In the genomic region with DNA sequence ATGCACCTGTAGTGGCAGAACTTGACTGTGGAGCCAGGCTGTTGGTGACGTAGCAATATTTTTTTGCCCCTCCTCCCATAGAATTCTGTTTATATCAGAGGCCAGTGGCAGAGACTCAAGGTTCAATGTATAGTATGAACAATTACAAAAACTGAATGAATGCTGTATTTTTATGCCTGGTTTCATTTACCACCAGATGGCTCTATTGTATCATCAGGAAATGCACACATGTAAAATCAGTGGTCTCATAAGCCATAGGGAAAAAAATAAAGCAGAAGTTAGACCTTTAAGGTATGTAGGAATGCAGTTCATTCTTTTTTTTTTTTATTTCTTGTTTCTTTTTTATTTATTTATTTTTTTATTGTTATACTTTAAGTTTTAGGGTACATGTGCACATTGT, we compare ENCODE assay signal across 8 cellular contexts. TPM values are rescaled to one million over a fixed set of nuclear protein-coding genes. Genes with fewer than 3 reads are reported as not detected.
DNase-seq lines count a peak whose midpoint lies in the region; ATAC-seq and TF ChIP-seq lines count a peak whose summit lies in the region.

No MANE protein-coding gene starts in this region.

- no peak overlapping the region for H3K4me3 Mint-ChIP-seq in progenitor cell of endocrine pancreas (ENCODE audit: low read depth)

- TF ChIP-seq CTCF in MM.1S (IDR thresholded peaks at IDR 0.05; ENCODE audit: low read length): peak; percentile 30
- TF ChIP-seq CTCF in progenitor cell of endocrine pancreas (IDR thresholded peaks at IDR 0.05; ENCODE audit: unreplicated experiment): peak; percentile 54

- no peak overlapping the region for H2AFZ ChIP-seq in MM.1S (ENCODE audit: low read length)

- H3K27me3 Mint-ChIP-seq in progenitor cell of endocrine pancreas: no peaks in the 10 kb centered on the region

- no peaks in the 10 kb centered on the region for H3K36me3 Mint-ChIP-seq in progenitor cell of endocrine pancreas (ENCODE audit: insufficient read depth)

- H3K9me2 ChIP-seq in MM.1S (replicated peaks; ENCODE audit: insufficient read depth, low read length): no peaks in the 10 kb centered on the region

- DNase-seq in GM03348 (ENCODE audit: low spot score) (peak; percentile 40), MM.1S (no peak), cerebellum (ENCODE audit: low spot score) (peak; percentile 10), progenitor cell of endocrine pancreas (ENCODE audit: low spot score, unreplicated experiment) (no peak)

- H3K4me1 Mint-ChIP-seq in progenitor cell of endocrine pancreas (ENCODE audit: low read depth): peaks cover 10% of the 10 kb centered on the region

- no peaks in the 10 kb centered on the region for H3K9me3 ChIP-seq in MM.1S (replicated peaks; ENCODE audit: insufficient read depth, low read length)

- no peak overlapping the region for H3K27ac ChIP-seq in MM.1S (ENCODE audit: low read length)

- no peaks in the 10 kb centered on the region for H3K27me3 ChIP-seq in MM.1S (replicated peaks; ENCODE audit: insufficient read depth, low read length)

- H3K79me2 ChIP-seq in MM.1S (ENCODE audit: low read length): no peaks in the 10 kb centered on the region

- H3K9ac ChIP-seq in MM.1S (ENCODE audit: low read length): no peak overlapping the region

- no peaks in the 10 kb centered on the region for H3K9me3 Mint-ChIP-seq in progenitor cell of endocrine pancreas (ENCODE audit: low read depth)

- H3F3A ChIP-seq in MM.1S (ENCODE audit: insufficient read depth, low read length): no peaks in the 10 kb centered on the region

- no peaks in the 10 kb centered on the region for H3K4me1 ChIP-seq in MM.1S (ENCODE audit: low read length)

- H4K20me1 ChIP-seq in MM.1S (ENCODE audit: insufficient read depth, low read length): no peaks in the 10 kb centered on the region

- H3K27ac Mint-ChIP-seq in progenitor cell of endocrine pancreas: no peak overlapping the region

- H3K4me3 ChIP-seq in MM.1S (ENCODE audit: low read length): no peak overlapping the region

- no peaks in the 10 kb centered on the region for H3K36me3 ChIP-seq in MM.1S (replicated peaks; ENCODE audit: insufficient read depth, low read length)

- ATAC-seq in HG02642 (IDR thresholded peaks at IDR 0.05; ENCODE audit: poor library complexity, unreplicated experiment): no peak
- no peak for ATAC-seq in HG02885 (IDR thresholded peaks at IDR 0.05; ENCODE audit: poor library complexity, unreplicated experiment)
- no peak for ATAC-seq in HG03039 (IDR thresholded peaks at IDR 0.05; ENCODE audit: unreplicated experiment)
- ATAC-seq in GM21390 (IDR thresholded peaks at IDR 0.05; ENCODE audit: unreplicated experiment): no peak

- no peak overlapping the region for H3K4me2 ChIP-seq in MM.1S (ENCODE audit: low read depth, low read length)

RNA-seq across cellular contexts. Expression of a gene that starts 43.6 kb away (rescaled TPM):
- total RNA-seq in cerebellum: not detected
- total RNA-seq in progenitor cell of endocrine pancreas: 0.60 TPM in 1 of 2 replicates, not detected in the other

Comparison
In these comparisons a context has a peak if more than half of its experiments do, and no peak if none do; other contexts are left out.
1. DNase-seq: peak in GM03348 (single experiment) and cerebellum (single experiment); none in MM.1S (single experiment) and progenitor cell of endocrine pancreas (single experiment).